17 cellular contexts compared by ENCODE assay signal in the genomic region with DNA sequence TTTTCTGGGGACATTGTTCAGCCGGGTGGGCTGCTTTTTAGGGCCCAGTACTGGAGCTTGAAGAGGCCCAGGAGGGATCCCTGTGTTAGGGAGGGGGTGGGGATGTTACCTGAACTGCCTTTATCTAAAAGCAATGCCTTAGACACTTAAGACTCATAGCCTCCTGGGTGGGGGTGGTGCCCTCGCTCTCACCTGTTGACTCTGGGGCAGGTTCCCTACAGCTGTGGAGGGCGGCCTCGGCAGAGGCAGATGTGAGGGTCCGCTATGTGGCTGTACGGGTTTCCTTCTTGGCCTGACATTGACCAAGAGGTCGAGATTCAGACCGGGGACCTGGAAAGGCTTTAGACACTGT. TPM values are rescaled to one million over a fixed set of nuclear protein-coding genes. Genes with fewer than 3 reads are reported as not detected.
A peak's percentile ranks its signal among the peaks of the same experiment; 100 is the strongest.
DNase-seq lines count a peak whose midpoint lies in the region; ATAC-seq and TF ChIP-seq lines count a peak whose summit lies in the region.
"Had no signal": no experiment of that assay in that cellular context is flagged by ENCODE, and none has a peak within 500 bp of the region (broad histone marks: within the 10 kb centered on the region; RNA-seq: fewer than 3 reads in every experiment).

No MANE protein-coding gene starts in this region.

- POLR2A ChIA-PET in RWPE1 (lab: Yijun Ruan, JAX; ENCODE audit: low non-redundant PET): interaction anchor here (0.6 kb wide), 1 partner anchor 126 kb away, joined by 4 read pairs; no protein-coding TSS in a partner anchor

- no peak overlapping the region for H3K27ac Mint-ChIP-seq in neural progenitor cell
- H3K27ac Mint-ChIP-seq: activated CD8-positive, alpha-beta memory T cell treated with anti-CD3 and anti-CD28 coated beads, Interleukin-2, amount 10 ng/mL, durations not matched to agents 7 days and 5 days; activated naive CD4-positive, alpha-beta T cell treated with anti-CD3 and anti-CD28 coated beads, Interleukin-2, amount 10 ng/mL, durations not matched to agents 7 days and 5 days; stimulated activated memory B cell treated with anti-CD40 and anti-IgM and Interleukin-4, amounts not matched to agents 10 μg/mL and 1 μg/mL and 100 μg/mL, for 72 hours had no signal

- H4K20me1 ChIP-seq in BLaER1 treated with 17β-estradiol and CSF1 and Interleukin-3, amounts not matched to agents 10 nM and 100 nM: no peaks in the 10 kb centered on the region
- H4K20me1 ChIP-seq in hepatocyte (ENCODE audit: insufficient read depth, poor library complexity, severe bottlenecking) (peaks cover 10% of the 10 kb centered on the region), neural progenitor cell (ENCODE audit: low read depth) (peaks cover 70% of the 10 kb centered on the region)

- H3K4me1 ChIP-seq in BLaER1 treated with 17β-estradiol and CSF1 and Interleukin-3, amounts not matched to agents 10 nM and 100 nM: peaks cover 41 to 95% (median 75%) of the 10 kb centered on the region in 10 experiments
- H3K4me1 ChIP-seq in hepatocyte (ENCODE audit: insufficient read depth): peaks cover 41% of the 10 kb centered on the region
- H3K4me1 ChIP-seq in neural progenitor cell: peaks cover 43% of the 10 kb centered on the region

- H3K4me3 Mint-ChIP-seq in neural progenitor cell: no peak overlapping the region
- H3K4me3 Mint-ChIP-seq in activated T-cell treated with anti-CD3 and anti-CD28 coated beads, Interleukin-2, amount 50 U/mL, for 4 hours: no peak overlapping the region
- H3K4me3 Mint-ChIP-seq: activated CD8-positive, alpha-beta memory T cell treated with anti-CD3 and anti-CD28 coated beads, Interleukin-2, amount 10 ng/mL, durations not matched to agents 7 days and 5 days; activated naive CD4-positive, alpha-beta T cell treated with anti-CD3 and anti-CD28 coated beads, Interleukin-2, amount 10 ng/mL, durations not matched to agents 7 days and 5 days; naive thymus-derived CD8-positive, alpha-beta T cell; stimulated activated memory B cell treated with anti-CD40 and anti-IgM and Interleukin-4, amounts not matched to agents 10 μg/mL and 1 μg/mL and 100 μg/mL, for 72 hours had no signal

- CTCF ChIA-PET in RWPE1 (lab: Yijun Ruan, JAX): interaction anchor here (0.6 to 1.9 kb wide), 11 partner anchors 14 to 337 kb away, joined by 3 to 7 read pairs (median 3); no protein-coding TSS in a partner anchor

- H3K4me3 ChIP-seq in BLaER1 treated with 17β-estradiol and CSF1 and Interleukin-3, amounts not matched to agents 10 nM and 100 nM: no peak overlapping the region
- H3K4me3 ChIP-seq in hepatocyte: peak overlapping the region; percentile 44
- H3K4me3 ChIP-seq in neural progenitor cell: no peak overlapping the region
- H3K4me3 ChIP-seq: gastrocnemius medialis had no signal

- intact Hi-C loops in left ventricle myocardium superior (cut with micrococcal nuclease): no loop called here

- peaks cover 12% of the 10 kb centered on the region for H3K36me3 Mint-ChIP-seq in neural progenitor cell
- H3K36me3 Mint-ChIP-seq in activated T-cell treated with anti-CD3 and anti-CD28 coated beads, Interleukin-2, amount 50 U/mL, for 4 hours (ENCODE audit: insufficient read depth): no peaks in the 10 kb centered on the region
- H3K36me3 Mint-ChIP-seq: activated CD8-positive, alpha-beta memory T cell treated with anti-CD3 and anti-CD28 coated beads, Interleukin-2, amount 10 ng/mL, durations not matched to agents 7 days and 5 days; activated naive CD4-positive, alpha-beta T cell treated with anti-CD3 and anti-CD28 coated beads, Interleukin-2, amount 10 ng/mL, durations not matched to agents 7 days and 5 days; naive thymus-derived CD8-positive, alpha-beta T cell; stimulated activated memory B cell treated with anti-CD40 and anti-IgM and Interleukin-4, amounts not matched to agents 10 μg/mL and 1 μg/mL and 100 μg/mL, for 72 hours had no signal

- no peaks in the 10 kb centered on the region for H3K9me2 ChIP-seq in hepatocyte (replicated peaks; ENCODE audit: insufficient read depth)

- H3K9me3 ChIP-seq in BLaER1 treated with 17β-estradiol and CSF1 and Interleukin-3, amounts not matched to agents 10 nM and 100 nM (replicated peaks in 1 of 11): 0 out of 22 replicates have a peak, but pooled peaks cover 0 to 3% (median 0%) of the 10 kb centered on the region in 11 experiments
- no peaks in the 10 kb centered on the region for H3K9me3 ChIP-seq in hepatocyte (ENCODE audit: low read depth)
- H3K9me3 ChIP-seq in neural progenitor cell (ENCODE audit: low read depth): no peaks in the 10 kb centered on the region
- H3K9me3 ChIP-seq: gastrocnemius medialis had no signal

- H2AFZ ChIP-seq in hepatocyte: no peak overlapping the region
- H2AFZ ChIP-seq in neural progenitor cell (replicated peaks): no peak overlapping the region

- WGBS in hepatocyte (ENCODE audit: low lambda C conversion rate, missing lambda C conversion rate): 44% methylated on average over 7 of the region's 8 CpGs

- peaks cover 31 to 42% (median 39%) of the 10 kb centered on the region in 11 experiments for H3K27me3 ChIP-seq in BLaER1 treated with 17β-estradiol and CSF1 and Interleukin-3, amounts not matched to agents 10 nM and 100 nM
- no peaks in the 10 kb centered on the region for H3K27me3 ChIP-seq in hepatocyte
- no peaks in the 10 kb centered on the region for H3K27me3 ChIP-seq in neural progenitor cell
- H3K27me3 ChIP-seq: brain microvascular endothelial cell had no signal

- DNase-seq in RWPE1 (ENCODE audit: low spot score) (peak; percentile 84), hepatocyte (ENCODE audit: low spot score) (no peak), neural progenitor cell (ENCODE audit: low spot score) (no peak), left ventricle myocardium superior (no peak), NCI-H1436 treated with DMSO at 0.1 percent for 48 hours (lab: John Stamatoyannopoulos, UW) (no peak), GM10266 (ENCODE audit: extremely low spot score) (no peak)
- no peak for DNase-seq in activated T-cell treated with anti-CD3 and anti-CD28 coated beads, Interleukin-2, amount 50 U/mL, for 4 hours
- DNase-seq: activated CD8-positive, alpha-beta memory T cell treated with anti-CD3 and anti-CD28 coated beads, Interleukin-2, amount 10 ng/mL, durations not matched to agents 7 days and 5 days; activated naive CD4-positive, alpha-beta T cell treated with anti-CD3 and anti-CD28 coated beads, Interleukin-2, amount 10 ng/mL, durations not matched to agents 7 days and 5 days; brain microvascular endothelial cell; effector CD4-positive, alpha-beta T cell; gastrocnemius medialis; naive thymus-derived CD8-positive, alpha-beta T cell had no signal

- no peak for TF ChIP-seq CTCF in RWPE1 (conservative IDR thresholded peaks at IDR 0.05; ENCODE audit: low read depth)
- TF ChIP-seq CTCF in hepatocyte (IDR thresholded peaks at IDR 0.05; ENCODE audit: poor library complexity): no peak
- no peak for TF ChIP-seq CTCF in neural progenitor cell (IDR thresholded peaks at IDR 0.05)
- TF ChIP-seq CTCF in GM10266 (IDR thresholded peaks at IDR 0.05; ENCODE audit: control insufficient read depth, insufficient read depth, low read depth, missing control alignments): no peak

- no peak overlapping the region for H3K27ac ChIP-seq in BLaER1 treated with 17β-estradiol and CSF1 and Interleukin-3, amounts not matched to agents 10 nM and 100 nM
- H3K27ac ChIP-seq in RWPE1 (peak overlapping the region; percentile 96), hepatocyte (peak overlapping the region; percentile 100), neural progenitor cell (no peak overlapping the region)
- H3K27ac ChIP-seq: brain microvascular endothelial cell, gastrocnemius medialis had no signal

- no peak for ATAC-seq in left ventricle myocardium superior
- ATAC-seq in activated T-cell treated with anti-CD3 and anti-CD28 coated beads, Interleukin-2, amount 50 U/mL, for 4 hours: no peak
- ATAC-seq: activated CD8-positive, alpha-beta memory T cell treated with anti-CD3 and anti-CD28 coated beads, Interleukin-2, amount 10 ng/mL, durations not matched to agents 7 days and 5 days; gastrocnemius medialis; naive thymus-derived CD8-positive, alpha-beta T cell had no signal

- no peaks in the 10 kb centered on the region for H3K36me3 ChIP-seq in BLaER1 treated with 17β-estradiol and CSF1 and Interleukin-3, amounts not matched to agents 10 nM and 100 nM
- H3K36me3 ChIP-seq in hepatocyte (replicated peaks; ENCODE audit: insufficient read depth, low read depth): no peaks in the 10 kb centered on the region
- H3K36me3 ChIP-seq in neural progenitor cell: no peaks in the 10 kb centered on the region
- H3K36me3 ChIP-seq: brain microvascular endothelial cell, gastrocnemius medialis had no signal

- H3K4me1 Mint-ChIP-seq in neural progenitor cell: peaks cover 47% of the 10 kb centered on the region
- H3K4me1 Mint-ChIP-seq in activated T-cell treated with anti-CD3 and anti-CD28 coated beads, Interleukin-2, amount 50 U/mL, for 4 hours (ENCODE audit: low read depth): peaks cover 10% of the 10 kb centered on the region

- peaks cover 4% of the 10 kb centered on the region for H3K27me3 Mint-ChIP-seq in neural progenitor cell (ENCODE audit: insufficient read depth, low read depth)
- peaks cover 25% of the 10 kb centered on the region for H3K27me3 Mint-ChIP-seq in activated T-cell treated with anti-CD3 and anti-CD28 coated beads, Interleukin-2, amount 50 U/mL, for 4 hours (ENCODE audit: low read depth)

- peaks cover 62% of the 10 kb centered on the region for H3K79me2 ChIP-seq in hepatocyte
- H3K79me2 ChIP-seq in neural progenitor cell (ENCODE audit: low read depth): peaks cover 65% of the 10 kb centered on the region

- H3F3A ChIP-seq in neural progenitor cell (ENCODE audit: low read depth): peaks cover 22% of the 10 kb centered on the region

- H3K4me2 ChIP-seq in BLaER1 treated with 17β-estradiol and CSF1 and Interleukin-3, amounts not matched to agents 10 nM and 100 nM: peak overlapping the region in 8 of 11 experiments; percentile 15 to 66 (median 48); a peak in 6 of 22 replicates
- peak overlapping the region; percentile 89 for H3K4me2 ChIP-seq in hepatocyte
- H3K4me2 ChIP-seq in neural progenitor cell: peak overlapping the region; percentile 89

- H3K9me3 Mint-ChIP-seq in neural progenitor cell: no peaks in the 10 kb centered on the region
- no peaks in the 10 kb centered on the region for H3K9me3 Mint-ChIP-seq in activated T-cell treated with anti-CD3 and anti-CD28 coated beads, Interleukin-2, amount 50 U/mL, for 4 hours
- H3K9me3 Mint-ChIP-seq: activated naive CD4-positive, alpha-beta T cell treated with anti-CD3 and anti-CD28 coated beads, Interleukin-2, amount 10 ng/mL, durations not matched to agents 7 days and 5 days; naive thymus-derived CD8-positive, alpha-beta T cell; stimulated activated memory B cell treated with anti-CD40 and anti-IgM and Interleukin-4, amounts not matched to agents 10 μg/mL and 1 μg/mL and 100 μg/mL, for 72 hours had no signal

- no peak overlapping the region for H3K9ac ChIP-seq in BLaER1 treated with 17β-estradiol and CSF1 and Interleukin-3, amounts not matched to agents 10 nM and 100 nM
- H3K9ac ChIP-seq in neural progenitor cell: no peak overlapping the region

RNA-seq across cellular contexts. Expression of gene INAVA, which starts 0.7 kb away (rescaled TPM):
- total RNA-seq in hepatocyte: 40.5 and 51.0 TPM in 2 replicates
- polyA plus RNA-seq in hepatocyte: 60.8 and 79.7 TPM in 2 replicates
- 23.7 and 63.1 TPM in 2 replicates for total RNA-seq in neural progenitor cell (ENCODE audit: low replicate concordance)
- 0.05 TPM for total RNA-seq in left ventricle myocardium superior
- total RNA-seq in activated T-cell treated with anti-CD3 and anti-CD28 coated beads, Interleukin-2, amount 50 U/mL, for 4 hours: under 1 TPM; 0.13 to 0.29 (median 0.22) TPM
- total RNA-seq: naive thymus-derived CD8-positive, alpha-beta T cell had no signal
- polyA plus RNA-seq: naive thymus-derived CD8-positive, alpha-beta T cell had no signal

RNA-seq across cellular contexts. Expression of gene GPR25, which starts 22.6 kb away (rescaled TPM):
- total RNA-seq in hepatocyte (not detected in 2 replicates), neural progenitor cell (ENCODE audit: low replicate concordance) (not detected in 2 replicates), left ventricle myocardium superior (not detected)
- polyA plus RNA-seq in hepatocyte: not detected in 2 replicates
- under 1 TPM in 1 of 3 donors, not detected in 2; 0.16 TPM for total RNA-seq in activated T-cell treated with anti-CD3 and anti-CD28 coated beads, Interleukin-2, amount 50 U/mL, for 4 hours
- total RNA-seq: H4; M059J; naive thymus-derived CD8-positive, alpha-beta T cell had no signal

Comparison
In these comparisons a context has a peak if more than half of its experiments do, and no peak if none do; other contexts are left out.
1. H3K27ac ChIP-seq: peak in RWPE1 (single experiment) and hepatocyte (single experiment); none in BLaER1 treated with 17β-estradiol and CSF1 and Interleukin-3, amounts not matched to agents 10 nM and 100 nM (0 of 11) and neural progenitor cell (single experiment).
2. RNA of gene INAVA, which starts 0.7 kb away (total RNA-seq): 40.5 to 51.0 TPM in hepatocyte and 23.7 to 63.1 TPM in neural progenitor cell; 0.13 to 0.29 TPM in activated T-cell treated with anti-CD3 and anti-CD28 coated beads, Interleukin-2, amount 50 U/mL, for 4 hours and 0.05 TPM in left ventricle myocardium superior (single experiment); every median in the first group is over 10 times any median in the second.
3. Peak in every context shown above with its lines, with median percentiles within 50 percentile points of each other: H3K4me2 ChIP-seq.